In the genomic region with DNA sequence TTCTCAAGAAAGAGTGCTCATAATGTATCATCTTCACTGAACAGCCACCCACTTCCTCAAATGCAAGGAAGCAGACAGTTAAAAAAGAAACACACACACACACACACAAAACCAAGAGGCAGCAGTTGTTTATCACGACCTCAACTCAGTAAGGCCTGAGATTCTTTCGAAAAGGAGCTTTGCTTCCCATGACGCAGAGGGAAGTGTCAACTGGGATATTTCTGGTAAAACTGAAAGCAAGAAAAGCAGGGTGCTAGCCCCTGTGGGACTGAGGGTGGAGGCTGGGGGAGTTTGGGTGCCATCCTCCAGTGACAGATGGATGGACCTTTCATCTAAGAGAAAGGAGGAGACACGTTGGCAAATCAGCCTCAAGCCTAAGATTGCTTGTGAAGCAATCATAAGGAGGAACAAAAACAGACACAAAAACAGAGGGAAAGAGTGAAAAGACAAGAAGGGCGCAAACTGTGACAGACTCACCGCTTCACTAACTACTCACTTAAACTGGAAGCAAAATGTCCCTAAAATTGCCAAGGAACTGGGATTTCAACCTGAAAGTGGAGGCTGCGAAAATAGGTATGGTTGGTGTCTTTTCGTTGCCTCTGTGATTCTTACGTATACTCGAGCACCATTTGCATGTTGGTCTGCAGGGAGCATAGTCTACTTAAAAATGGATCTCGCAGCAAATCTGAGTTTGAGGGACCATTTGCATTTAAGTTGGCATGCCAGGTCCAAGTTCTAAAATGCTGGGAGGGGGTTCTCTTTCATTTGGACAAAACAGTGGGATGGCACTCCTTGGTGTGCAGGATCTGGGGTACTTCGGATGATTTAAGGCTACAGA, we compare ENCODE assay signal across 2 cellular contexts.
TF ChIP-seq lines count a peak whose summit lies in the region.

A gene with protein sequence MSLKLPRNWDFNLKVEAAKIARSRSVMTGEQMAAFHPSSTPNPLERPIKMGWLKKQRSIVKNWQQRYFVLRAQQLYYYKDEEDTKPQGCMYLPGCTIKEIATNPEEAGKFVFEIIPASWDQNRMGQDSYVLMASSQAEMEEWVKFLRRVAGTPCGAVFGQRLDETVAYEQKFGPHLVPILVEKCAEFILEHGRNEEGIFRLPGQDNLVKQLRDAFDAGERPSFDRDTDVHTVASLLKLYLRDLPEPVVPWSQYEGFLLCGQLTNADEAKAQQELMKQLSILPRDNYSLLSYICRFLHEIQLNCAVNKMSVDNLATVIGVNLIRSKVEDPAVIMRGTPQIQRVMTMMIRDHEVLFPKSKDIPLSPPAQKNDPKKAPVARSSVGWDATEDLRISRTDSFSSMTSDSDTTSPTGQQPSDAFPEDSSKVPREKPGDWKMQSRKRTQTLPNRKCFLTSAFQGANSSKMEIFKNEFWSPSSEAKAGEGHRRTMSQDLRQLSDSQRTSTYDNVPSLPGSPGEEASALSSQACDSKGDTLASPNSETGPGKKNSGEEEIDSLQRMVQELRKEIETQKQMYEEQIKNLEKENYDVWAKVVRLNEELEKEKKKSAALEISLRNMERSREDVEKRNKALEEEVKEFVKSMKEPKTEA (plus strand): TSS at position 124 of the 838 bp plus-strand sequence. CDS start 389 bp downstream, at position 513.

TF ChIP-seq in GM12891, 5 proteins besides CTCF, POLR2A, EP300 and RAD21 (continued from another document):
- TF ChIP-seq PAX5 (IDR thresholded peaks at IDR 0.05; ENCODE audit: insufficient read depth, low read length, severe bottlenecking), result no peak
- no peak for TF ChIP-seq POLR2AphosphoS5 (IDR thresholded peaks at IDR 0.05; ENCODE audit: low read depth, low read length)

TF ChIP-seq in K562, 482 proteins besides CTCF, POLR2A, EP300 and RAD21 (continued from another document):
- TF ChIP-seq, protein P1, sequence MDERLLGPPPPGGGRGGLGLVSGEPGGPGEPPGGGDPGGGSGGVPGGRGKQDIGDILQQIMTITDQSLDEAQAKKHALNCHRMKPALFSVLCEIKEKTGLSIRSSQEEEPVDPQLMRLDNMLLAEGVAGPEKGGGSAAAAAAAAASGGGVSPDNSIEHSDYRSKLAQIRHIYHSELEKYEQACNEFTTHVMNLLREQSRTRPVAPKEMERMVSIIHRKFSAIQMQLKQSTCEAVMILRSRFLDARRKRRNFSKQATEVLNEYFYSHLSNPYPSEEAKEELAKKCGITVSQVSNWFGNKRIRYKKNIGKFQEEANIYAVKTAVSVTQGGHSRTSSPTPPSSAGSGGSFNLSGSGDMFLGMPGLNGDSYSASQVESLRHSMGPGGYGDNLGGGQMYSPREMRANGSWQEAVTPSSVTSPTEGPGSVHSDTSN (CRISPR knock-in tag; IDR thresholded peaks at IDR 0.05; ENCODE audit: low read depth), result no peak
- TF ChIP-seq, protein P1 (tag; conservative IDR thresholded peaks at IDR 0.05; ENCODE audit: low read depth), result 0 out of 2 replicates have a peak, but pooled peaks have one; percentile 11
- TF ChIP-seq ZNF175 (CRISPR knock-in tag; IDR thresholded peaks at IDR 0.05; ENCODE audit: low read depth) (0 out of 2 replicates have a peak, but pooled peaks have one; percentile 27), SPI1 (IDR thresholded peaks at IDR 0.05; ENCODE audit: borderline replicate concordance, low read depth, low read length) (peak; percentile 83; the same call in 1 of the 2 replicates), IRF1 (CRISPR knock-in tag; IDR thresholded peaks at IDR 0.05; ENCODE audit: borderline replicate concordance) (no peak)
